ENCODE assay signal across 23 cellular contexts in genomic region chr3:171528102-171528501, GRCh38.
"Had no signal": no experiment of that assay in that cellular context is flagged by ENCODE, and none has a peak within 500 bp of the region (broad histone marks: within the 10 kb centered on the region; RNA-seq: fewer than 3 reads in every experiment).

No MANE protein-coding gene starts in this region.

- DNase-seq: activated B cell treated with CpG ODN at 0.5 μM for 24 hours; activated CD4-positive, alpha-beta memory T cell treated with anti-CD3 and anti-CD28 coated beads for 36 hours; activated CD4-positive, alpha-beta T cell treated with anti-CD3 and anti-CD28 coated beads for 4 hours; activated naive CD4-positive, alpha-beta T cell; activated naive CD8-positive, alpha-beta T cell treated with anti-CD3 and anti-CD28 coated beads, Interleukin-2, amount 10 ng/mL, durations not matched to agents 7 days and 5 days; activated T-cell treated with anti-CD3 and anti-CD28 coated beads for 4 hours; anterior cingulate cortex; cortex of kidney; foreskin melanocyte; hypothalamus; right cardiac atrium; small intestine; stimulated activated CD4-positive, alpha-beta T cell treated with anti-CD3 and anti-CD28 coated beads, Interleukin-15, amount 100 ng/mL, for 24 hours; stimulated activated CD4-positive, alpha-beta T cell treated with anti-CD3 and anti-CD28 coated beads, Interleukin-2, amount 100 ng/mL, for 48 hours; stomach; T-helper 1 cell; T-helper 9 cell; trophoblast cell had no signal

- H3K4me3 ChIP-seq: stomach had no signal

- H3K9me3 ChIP-seq: stomach had no signal

- ATAC-seq: activated T-helper 17 cell treated with anti-CD3 and anti-CD28 coated beads, Interleukin-2, amount 50 U/mL, for 72 hours; esophagus mucosa; right cardiac atrium had no signal

- H3K27me3 Mint-ChIP-seq: activated B cell treated with CpG ODN at 0.5 μM for 24 hours; activated CD4-positive, alpha-beta memory T cell treated with anti-CD3 and anti-CD28 coated beads for 36 hours; activated naive CD8-positive, alpha-beta T cell treated with anti-CD3 and anti-CD28 coated beads, Interleukin-2, amount 10 ng/mL, durations not matched to agents 7 days and 5 days; activated T-helper 17 cell treated with anti-CD3 and anti-CD28 coated beads, Interleukin-2, amount 50 U/mL, for 72 hours; brain; progenitor cell of endocrine pancreas had no signal

- H3K27ac ChIP-seq: stomach had no signal

- H3K27ac Mint-ChIP-seq: activated B cell treated with CpG ODN at 0.5 μM for 24 hours; activated CD4-positive, alpha-beta memory T cell treated with anti-CD3 and anti-CD28 coated beads for 36 hours; activated naive CD8-positive, alpha-beta T cell treated with anti-CD3 and anti-CD28 coated beads, Interleukin-2, amount 10 ng/mL, durations not matched to agents 7 days and 5 days; activated T-helper 17 cell treated with anti-CD3 and anti-CD28 coated beads, Interleukin-2, amount 50 U/mL, for 72 hours; progenitor cell of endocrine pancreas had no signal

- H3K27me3 ChIP-seq: stomach had no signal

- H3K4me1 Mint-ChIP-seq: activated B cell treated with CpG ODN at 0.5 μM for 24 hours; activated naive CD8-positive, alpha-beta T cell treated with anti-CD3 and anti-CD28 coated beads, Interleukin-2, amount 10 ng/mL, durations not matched to agents 7 days and 5 days had no signal

- H3K36me3 ChIP-seq: stomach had no signal

- H3K4me3 Mint-ChIP-seq: activated B cell treated with CpG ODN at 0.5 μM for 24 hours; activated CD4-positive, alpha-beta memory T cell treated with anti-CD3 and anti-CD28 coated beads for 36 hours; activated naive CD8-positive, alpha-beta T cell treated with anti-CD3 and anti-CD28 coated beads, Interleukin-2, amount 10 ng/mL, durations not matched to agents 7 days and 5 days; activated T-helper 17 cell treated with anti-CD3 and anti-CD28 coated beads, Interleukin-2, amount 50 U/mL, for 72 hours; brain; neural crest cell had no signal

- H3K36me3 Mint-ChIP-seq: activated CD4-positive, alpha-beta memory T cell treated with anti-CD3 and anti-CD28 coated beads for 36 hours; activated naive CD8-positive, alpha-beta T cell treated with anti-CD3 and anti-CD28 coated beads, Interleukin-2, amount 10 ng/mL, durations not matched to agents 7 days and 5 days; brain had no signal

- H3K9me3 Mint-ChIP-seq: activated B cell treated with CpG ODN at 0.5 μM for 24 hours; activated CD4-positive, alpha-beta memory T cell treated with anti-CD3 and anti-CD28 coated beads for 36 hours; activated naive CD8-positive, alpha-beta T cell treated with anti-CD3 and anti-CD28 coated beads, Interleukin-2, amount 10 ng/mL, durations not matched to agents 7 days and 5 days; activated T-helper 17 cell treated with anti-CD3 and anti-CD28 coated beads, Interleukin-2, amount 50 U/mL, for 72 hours had no signal
